19 cellular contexts compared by ENCODE assay signal in genomic region chr6:83226517-83226916, GRCh38.
"Had no signal": no experiment of that assay in that cellular context is flagged by ENCODE, and none has a peak within 500 bp of the region (broad histone marks: within the 10 kb centered on the region; RNA-seq: fewer than 3 reads in every experiment).

No MANE protein-coding gene starts in this region.

- H3K9me3 ChIP-seq: neutrophil, pancreas, psoas muscle, tibial artery had no signal

- H3K4me1 ChIP-seq: pancreas, psoas muscle had no signal

- DNase-seq: activated CD4-positive, alpha-beta T cell treated with anti-CD3 and anti-CD28 coated beads, Interleukin-2, amount 50 U/mL, for 4 hours; activated naive CD4-positive, alpha-beta T cell treated with anti-CD3 and anti-CD28 coated beads for 36 hours; activated naive CD8-positive, alpha-beta T cell treated with anti-CD3 and anti-CD28 coated beads, Interleukin-2, amount 10 ng/mL, durations not matched to agents 7 days and 5 days; activated T-cell treated with anti-CD3 and anti-CD28 coated beads, Interleukin-2, amount 50 U/mL, for 48 hours; amygdala; caudate nucleus; foreskin melanocyte; hippocampal formation; islet precursor cell; left colon; pancreas; psoas muscle; right cardiac atrium; stimulated activated CD4-positive, alpha-beta T cell treated with anti-CD3 and anti-CD28 coated beads, Interleukin-1b, Interleukin-23, amount 100 ng/mL, for 48 hours; T1000; tibial artery had no signal

- H3K27ac ChIP-seq: neutrophil, pancreas, psoas muscle, tibial artery had no signal

- H3K27me3 ChIP-seq: pancreas, tibial artery had no signal

- H3K36me3 ChIP-seq: neutrophil, pancreas, tibial artery had no signal

- H3K4me3 ChIP-seq: pancreas, psoas muscle, skin epidermis, tibial artery had no signal

- ATAC-seq: left colon, pancreas, psoas muscle, right cardiac atrium, WTC11 had no signal
